21 cellular contexts compared by ENCODE assay signal in genomic region chr10:131215776-131216175, GRCh38.
"Had no signal": no experiment of that assay in that cellular context is flagged by ENCODE, and none has a peak within 500 bp of the region (broad histone marks: within the 10 kb centered on the region; RNA-seq: fewer than 3 reads in every experiment).

No MANE protein-coding gene starts in this region.

- H3K4me3 Mint-ChIP-seq: central memory CD8-positive, alpha-beta T cell; mesothelial cell of epicardium; natural killer cell; neural crest cell; stimulated activated effector memory CD8-positive, alpha-beta T cell treated with anti-CD3 and anti-CD28 coated beads, Interleukin-12 subunit alpha, Interleukin-12 subunit beta, amount 100 ng/mL, for 72 hours had no signal

- H3K9me3 Mint-ChIP-seq: central memory CD8-positive, alpha-beta T cell; mesothelial cell of epicardium; natural killer cell; neural crest cell; stimulated activated effector memory CD8-positive, alpha-beta T cell treated with anti-CD3 and anti-CD28 coated beads, Interleukin-12 subunit alpha, Interleukin-12 subunit beta, amount 100 ng/mL, for 72 hours had no signal

- H3K27me3 Mint-ChIP-seq: central memory CD8-positive, alpha-beta T cell had no signal

- H3K36me3 Mint-ChIP-seq: mesothelial cell of epicardium, natural killer cell had no signal

- DNase-seq: effector memory CD4-positive, alpha-beta T cell; gastrocnemius medialis; heart right ventricle; hypothalamus; left cardiac atrium; natural killer cell; small intestine; stimulated activated CD4-positive, alpha-beta T cell treated with anti-CD3 and anti-CD28 coated beads, Interleukin-4, amount 100 ng/mL, for 1 hour; stimulated activated CD8-positive, alpha-beta memory T cell treated with anti-CD3 and anti-CD28 coated beads, Interleukin-4, amount 100 ng/mL, for 48 hours; stimulated activated naive CD8-positive, alpha-beta T cell treated with anti-CD3 and anti-CD28 coated beads, Interleukin-15, Interleukin-2, amounts not matched to agents 100 U/mL and 50 U/mL, for 24 hours; testis; transverse colon had no signal

- H3K4me3 ChIP-seq: esophagus muscularis mucosa, gastrocnemius medialis, heart right ventricle, right atrium auricular region, testis, transverse colon had no signal

- H3K4me1 ChIP-seq: esophagus muscularis mucosa, gastrocnemius medialis, heart right ventricle, right atrium auricular region, transverse colon had no signal

- H3K27ac ChIP-seq: epithelial cell of prostate, esophagus muscularis mucosa, gastrocnemius medialis, heart right ventricle, right atrium auricular region, testis, transverse colon had no signal

- FAIRE-seq: keratinocyte, small intestine, urothelium cell line had no signal

- H3K27ac Mint-ChIP-seq: mesothelial cell of epicardium; natural killer cell; stimulated activated effector memory CD8-positive, alpha-beta T cell treated with anti-CD3 and anti-CD28 coated beads, Interleukin-12 subunit alpha, Interleukin-12 subunit beta, amount 100 ng/mL, for 72 hours had no signal

- ATAC-seq: gastrocnemius medialis; heart right ventricle; left cardiac atrium; natural killer cell; stimulated activated effector memory CD8-positive, alpha-beta T cell treated with anti-CD3 and anti-CD28 coated beads, Interleukin-12 subunit alpha, Interleukin-12 subunit beta, amount 100 ng/mL, for 72 hours; stimulated activated naive CD8-positive, alpha-beta T cell treated with anti-CD3 and anti-CD28 coated beads, Interleukin-15, Interleukin-2, amounts not matched to agents 100 U/mL and 50 U/mL, for 24 hours had no signal

- H3K27me3 ChIP-seq: right atrium auricular region, testis, transverse colon had no signal

- H3K9me3 ChIP-seq: esophagus muscularis mucosa, gastrocnemius medialis, heart right ventricle, right atrium auricular region, testis, transverse colon had no signal

- H3K4me1 Mint-ChIP-seq: central memory CD8-positive, alpha-beta T cell; mesothelial cell of epicardium; natural killer cell; neural crest cell; stimulated activated effector memory CD8-positive, alpha-beta T cell treated with anti-CD3 and anti-CD28 coated beads, Interleukin-12 subunit alpha, Interleukin-12 subunit beta, amount 100 ng/mL, for 72 hours had no signal

- H3K36me3 ChIP-seq: esophagus muscularis mucosa, gastrocnemius medialis, heart right ventricle, right atrium auricular region, transverse colon had no signal
